ENCODE assay signal across 1 cellular context in the genomic region with DNA sequence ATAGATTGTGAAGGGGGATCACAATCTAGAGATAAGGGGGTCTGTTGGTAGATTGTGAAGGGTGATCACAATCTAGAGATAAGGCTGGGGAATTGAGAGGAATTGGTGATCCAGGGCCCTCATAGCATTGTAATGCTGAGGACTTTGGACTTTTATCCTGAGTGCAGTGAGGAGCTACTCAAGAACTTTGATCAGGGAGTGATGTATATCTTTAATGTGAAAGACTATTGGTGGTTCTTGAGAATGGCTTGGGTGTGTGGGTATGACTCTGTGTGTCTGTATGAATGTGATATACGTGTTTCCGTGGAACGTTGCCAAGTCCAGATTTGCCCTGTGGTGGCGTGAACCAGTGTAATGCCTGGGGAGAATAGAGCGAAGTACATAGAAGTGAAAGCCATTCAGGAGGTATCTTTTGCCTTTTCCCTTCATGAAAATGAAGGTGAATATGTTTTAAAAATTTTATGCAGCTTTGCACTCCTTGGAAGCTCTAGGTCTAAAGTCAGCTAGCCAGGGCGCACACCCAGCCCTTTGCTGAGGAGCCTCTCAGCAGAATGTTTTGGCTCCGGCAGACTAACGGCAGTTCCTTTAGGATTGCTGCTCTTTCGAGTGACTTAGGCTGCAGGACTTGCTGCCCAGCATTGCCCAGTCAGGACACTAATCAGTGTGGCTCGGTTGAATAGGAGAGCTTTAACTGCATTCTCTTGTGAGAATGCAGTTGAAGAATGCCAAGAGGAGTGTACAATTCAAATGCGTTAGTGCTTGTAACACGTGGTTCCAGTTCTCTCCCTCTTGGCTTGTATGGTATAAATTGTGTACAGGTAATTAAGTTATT.
TF ChIP-seq lines count a peak whose summit lies in the region.

No MANE protein-coding gene starts in this region.

TF ChIP-seq in K562, 482 proteins besides CTCF, POLR2A, EP300 and RAD21 (continued from another document):
- TF ChIP-seq, protein P1, sequence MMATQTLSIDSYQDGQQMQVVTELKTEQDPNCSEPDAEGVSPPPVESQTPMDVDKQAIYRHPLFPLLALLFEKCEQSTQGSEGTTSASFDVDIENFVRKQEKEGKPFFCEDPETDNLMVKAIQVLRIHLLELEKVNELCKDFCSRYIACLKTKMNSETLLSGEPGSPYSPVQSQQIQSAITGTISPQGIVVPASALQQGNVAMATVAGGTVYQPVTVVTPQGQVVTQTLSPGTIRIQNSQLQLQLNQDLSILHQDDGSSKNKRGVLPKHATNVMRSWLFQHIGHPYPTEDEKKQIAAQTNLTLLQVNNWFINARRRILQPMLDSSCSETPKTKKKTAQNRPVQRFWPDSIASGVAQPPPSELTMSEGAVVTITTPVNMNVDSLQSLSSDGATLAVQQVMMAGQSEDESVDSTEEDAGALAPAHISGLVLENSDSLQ (IDR thresholded peaks at IDR 0.05), result peak; percentile 43
- TF ChIP-seq SMARCA4 (IDR thresholded peaks at IDR 0.05) (peak; percentile 64), KDM1A (IDR thresholded peaks at IDR 0.05) (peak; percentile 76 to 78; a peak in 2 of 4 replicates), ARID2 (IDR thresholded peaks at IDR 0.05) (no peak), BHLHE40 (IDR thresholded peaks at IDR 0.05; ENCODE audit: low read length) (peak; percentile 30; the same call in 1 of the 2 replicates), EHMT2 (IDR thresholded peaks at IDR 0.05) (0 out of 2 replicates have a peak, but pooled peaks have one; percentile 15), KLF6 (CRISPR knock-in tag; IDR thresholded peaks at IDR 0.05; ENCODE audit: borderline replicate concordance) (0 out of 2 replicates have a peak, but pooled peaks have one; percentile 4), CREM (IDR thresholded peaks at IDR 0.05; ENCODE audit: low read depth) (peak; percentile 64), MTA2 (IDR thresholded peaks at IDR 0.05; ENCODE audit: low read depth) (0 out of 2 replicates have a peak, but pooled peaks have one; percentile 11), CBFA2T3 (IDR thresholded peaks at IDR 0.05) (peak; percentile 76)
